8 cellular contexts compared by ENCODE assay signal in the genomic region with DNA sequence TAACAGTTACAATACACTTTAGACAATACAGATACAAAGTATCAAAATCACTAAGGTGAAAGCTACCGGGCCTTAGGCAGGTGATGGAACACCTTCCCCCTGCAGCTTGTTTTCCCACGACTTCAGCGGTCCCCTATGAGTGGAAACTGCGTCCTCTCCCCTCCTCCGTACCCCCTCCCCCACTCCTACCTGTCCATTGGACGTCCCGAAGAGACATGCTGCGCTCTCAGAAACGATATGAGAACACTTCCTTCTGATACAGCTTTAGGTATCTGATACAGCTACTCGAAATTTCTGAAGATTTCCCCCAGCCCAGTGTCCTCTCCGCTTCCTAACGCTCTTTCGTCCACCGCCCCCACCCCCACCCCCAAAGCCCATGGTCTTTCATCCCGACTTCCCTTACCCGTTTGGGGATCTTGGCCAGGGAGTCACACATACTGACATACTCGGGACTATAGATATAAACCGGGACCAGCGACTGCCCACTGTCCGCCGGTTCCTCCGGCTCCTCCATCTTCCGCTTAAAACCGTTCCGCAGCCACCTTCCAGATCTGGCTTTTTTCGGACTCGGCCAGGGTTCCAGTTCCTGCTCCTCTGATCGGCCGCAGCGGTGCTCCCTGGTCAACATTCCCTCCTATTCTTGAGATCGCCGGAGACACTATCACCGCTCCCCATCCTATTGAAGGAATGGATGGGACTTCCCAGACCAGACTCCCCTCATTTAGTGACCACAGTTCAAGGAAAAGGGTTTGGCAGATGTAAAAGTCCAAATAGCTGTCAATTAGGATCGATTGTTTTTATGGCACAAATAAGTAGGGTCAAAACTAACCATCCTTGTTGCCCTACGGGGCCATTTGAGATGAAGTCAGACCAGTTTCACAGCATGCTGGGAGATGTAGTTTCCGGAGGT. TPM values are rescaled to one million over a fixed set of nuclear protein-coding genes. Genes with fewer than 3 reads are reported as not detected.
A peak's percentile ranks its signal among the peaks of the same experiment; 100 is the strongest.
DNase-seq lines count a peak whose midpoint lies in the region; ATAC-seq and TF ChIP-seq lines count a peak whose summit lies in the region.

A gene (minus strand): TSS at position 596 of the 910 bp plus-strand sequence. CDS start 82 bp downstream, at position 514.

- CTCF ChIA-PET in T-cell (lab: Charles Lee), result interaction anchor here in 1 of 2 donors (0.5 kb wide), 1 partner anchor 19 kb away, joined by 3 read pairs; no protein-coding TSS in a partner anchor

- DNase-seq in activated gamma-delta T cell treated with Interleukin-2 at 50 U/mL for 16 hours (peak; percentile 27), activated gamma-delta T cell (lab: John Stamatoyannopoulos, UW) (no peak), NCI-H146 (lab: John Stamatoyannopoulos, UW) (peak; percentile 75), T-cell (peak in 33 of 34 experiments; percentile 7 to 60 (median 31)), astrocyte of the spinal cord (ENCODE audit: low read depth, low spot score) (peak; percentile 90), hepatic stellate cell (ENCODE audit: low spot score) (peak; percentile 49), putamen (ENCODE audit: low spot score) (peak; percentile 78)

- H3K4me3 Mint-ChIP-seq in T-cell, result peak within 1 kb of the TSS; percentile 90 to 98 (median 91)

- no peaks in the 10 kb centered on the region for H3K9me3 Mint-ChIP-seq in T-cell

- TF ChIP-seq CTCF in astrocyte of the spinal cord (IDR thresholded peaks at IDR 0.05; ENCODE audit: low read depth, low read length), result no peak

- H3K36me3 Mint-ChIP-seq in T-cell, result peaks cover 9% of the 10 kb centered on the region

- H3K27me3 Mint-ChIP-seq in T-cell, result peaks cover 0 to 15% of the 10 kb centered on the region in 2 donors

- peaks cover 4 to 9% (median 6%) of the 10 kb centered on the region in 3 donors for H3K4me1 Mint-ChIP-seq in T-cell

- peak within 1 kb of the TSS; percentile 86 to 91 for H3K27ac Mint-ChIP-seq in T-cell

- POLR2A ChIA-PET in T-cell (lab: Charles Lee), result interaction anchor here in 1 of 2 donors (0.8 kb wide), 1 partner anchor 8 kb away, joined by 8 read pairs; no protein-coding TSS in a partner anchor

- in situ Hi-C loops in astrocyte of the spinal cord (cut with HindIII; ENCODE audit: low sequenced_read_pairs), result no loop called here

- H3K4me3 ChIP-seq in astrocyte of the spinal cord (ENCODE audit: low read depth, low read length), result peak within 1 kb of the TSS; percentile 71

- peak; percentile 97 for ATAC-seq in HG02938 (IDR thresholded peaks at IDR 0.05; ENCODE audit: unreplicated experiment)
- peak; percentile 85 to 91 (median 87) for ATAC-seq in T-cell (replicated peaks in 1 of 4)

RNA-seq across cellular contexts. Expression of the gene that starts here (rescaled TPM):
- 10 to 100 TPM; 15.7 to 19.1 (median 16.9) TPM for total RNA-seq in T-cell
